In genomic region chr20:32443386-32443974, GRCh38 we compare ENCODE assay signal across 13 cellular contexts.
DNase-seq lines count a peak whose midpoint lies in the region; ATAC-seq, FAIRE-seq and TF ChIP-seq lines count a peak whose summit lies in the region.
"Had no signal": no experiment of that assay in that cellular context is flagged by ENCODE, and none has a peak within 500 bp of the region (broad histone marks: within the 10 kb centered on the region; RNA-seq: fewer than 3 reads in every experiment).

No MANE protein-coding gene starts in this region.

- H3K36me3 Mint-ChIP-seq in activated T-cell treated with anti-CD3 and anti-CD28 coated beads, Interleukin-2, amount 50 U/mL, for 72 hours (ENCODE audit: insufficient read depth in 2 of 2), result peaks cover 8 to 10% of the 10 kb centered on the region in 2 donors
- peaks cover 31% of the 10 kb centered on the region for H3K36me3 Mint-ChIP-seq in T-helper 2 cell treated with Interferon-gamma antibody and Interleukin-4, amounts not matched to agents 5 μg/mL and 100 μg/mL, for 36 hours (ENCODE audit: low read depth)

- TF ChIP-seq POLR2A in endothelial cell of umbilical vein (IDR thresholded peaks at IDR 0.05; ENCODE audit: low read depth, low read length), result peak; percentile 23

- H3K27me3 ChIP-seq in endothelial cell of umbilical vein (ENCODE audit: control insufficient read depth in 2 of 2, insufficient read depth in 2 of 2, low read length in 2 of 2) (no peaks in the 10 kb centered on the region), lower lobe of right lung (ENCODE audit: low read depth) (no peaks in the 10 kb centered on the region)
- H3K27me3 ChIP-seq: uterus had no signal

- intact Hi-C loops in endothelial cell of umbilical vein (cut with micrococcal nuclease) (loop anchor here (5.0 to 10.0 kb wide), 2 partner anchors 111 to 279 kb away; no protein-coding TSS in a partner anchor), lower lobe of right lung (cut with DNase I) (no loop called here)

- no peak overlapping the region for H3K4me2 ChIP-seq in endothelial cell of umbilical vein (ENCODE audit: insufficient read depth, low read length)

- H3K9me3 ChIP-seq in endothelial cell of umbilical vein (replicated peaks; ENCODE audit: control insufficient read depth, insufficient read depth, low read length) (no peaks in the 10 kb centered on the region), lower lobe of right lung (no peaks in the 10 kb centered on the region)
- H3K9me3 ChIP-seq: uterus had no signal

- FAIRE-seq in endothelial cell of umbilical vein (lab: Jason Lieb, UNC), result no peak
- FAIRE-seq: keratinocyte had no signal

- H4K20me1 ChIP-seq in endothelial cell of umbilical vein (replicated peaks; ENCODE audit: control insufficient read depth, extremely low read depth, insufficient read depth, low read length), result no peaks in the 10 kb centered on the region

- no peak for ATAC-seq in activated T-cell treated with anti-CD3 and anti-CD28 coated beads, Interleukin-2, amount 50 U/mL, for 72 hours (replicated peaks in 1 of 2)
- ATAC-seq in stimulated activated naive CD8-positive, alpha-beta T cell treated with anti-CD3 and anti-CD28 coated beads, Interleukin-15, amount 100 ng/mL, for 72 hours, result no peak
- no peak for ATAC-seq in lower lobe of right lung

- no peak for DNase-seq in activated T-cell treated with anti-CD3 and anti-CD28 coated beads, Interleukin-2, amount 50 U/mL, for 72 hours
- DNase-seq in activated T-cell treated with anti-CD3 and anti-CD28 coated beads for 4 hours (no peak), endothelial cell of umbilical vein (ENCODE audit: low read depth, low spot score) (no peak), NOMO-1 treated with dmso at 0.1 percent for 144 hours (lab: John Stamatoyannopoulos, UW; ENCODE audit: unreplicated experiment) (no peak), HPDE6-E6E7 (ENCODE audit: extremely low spot score) (no peak), lower lobe of right lung (no peak)
- no peak for DNase-seq in T-helper 2 cell treated with Interferon-gamma antibody and Interleukin-4, amounts not matched to agents 5 μg/mL and 100 μg/mL, for 36 hours (ENCODE audit: low spot score)
- DNase-seq in stimulated activated naive CD8-positive, alpha-beta T cell treated with anti-CD3 and anti-CD28 coated beads, Interleukin-15, amount 100 ng/mL, for 72 hours, result peak in 1 of 2 donors; percentile 8
- DNase-seq: activated CD4-positive, alpha-beta T cell treated with anti-CD3 and anti-CD28 coated beads for 1 hour; foreskin melanocyte; SHP77 treated with DMSO at 0.1 percent for 48 hours had no signal

- BruUV-seq in endothelial cell of umbilical vein (replicated peaks; lab: Mats Ljungman, UMichigan), result no TSS peak

- H3K27ac ChIP-seq in endothelial cell of umbilical vein (ENCODE audit: insufficient read depth, low read depth, low read length) (no peak overlapping the region), lower lobe of right lung (no peak overlapping the region)
- H3K27ac ChIP-seq: uterus had no signal

- H3K9me3 Mint-ChIP-seq in activated T-cell treated with anti-CD3 and anti-CD28 coated beads, Interleukin-2, amount 50 U/mL, for 72 hours, result no peaks in the 10 kb centered on the region
- no peaks in the 10 kb centered on the region for H3K9me3 Mint-ChIP-seq in T-helper 2 cell treated with Interferon-gamma antibody and Interleukin-4, amounts not matched to agents 5 μg/mL and 100 μg/mL, for 36 hours
- no peaks in the 10 kb centered on the region for H3K9me3 Mint-ChIP-seq in stimulated activated naive CD8-positive, alpha-beta T cell treated with anti-CD3 and anti-CD28 coated beads, Interleukin-15, amount 100 ng/mL, for 72 hours

- no peaks in the 10 kb centered on the region for H3K9me1 ChIP-seq in endothelial cell of umbilical vein (replicated peaks; ENCODE audit: control insufficient read depth, extremely low read depth, insufficient read depth, low read length)

- no peaks in the 10 kb centered on the region for H3K27me3 Mint-ChIP-seq in activated T-cell treated with anti-CD3 and anti-CD28 coated beads, Interleukin-2, amount 50 U/mL, for 72 hours (ENCODE audit: low read depth)
- H3K27me3 Mint-ChIP-seq in T-helper 2 cell treated with Interferon-gamma antibody and Interleukin-4, amounts not matched to agents 5 μg/mL and 100 μg/mL, for 36 hours (ENCODE audit: low read depth), result no peaks in the 10 kb centered on the region
- H3K27me3 Mint-ChIP-seq in stimulated activated naive CD8-positive, alpha-beta T cell treated with anti-CD3 and anti-CD28 coated beads, Interleukin-15, amount 100 ng/mL, for 72 hours, result no peaks in the 10 kb centered on the region

- H3K4me1 Mint-ChIP-seq in activated T-cell treated with anti-CD3 and anti-CD28 coated beads, Interleukin-2, amount 50 U/mL, for 72 hours (ENCODE audit: low read depth), result peaks cover 18% of the 10 kb centered on the region
- H3K4me1 Mint-ChIP-seq in T-helper 2 cell treated with Interferon-gamma antibody and Interleukin-4, amounts not matched to agents 5 μg/mL and 100 μg/mL, for 36 hours (ENCODE audit: low read depth), result peaks cover 12% of the 10 kb centered on the region
- H3K4me1 Mint-ChIP-seq in stimulated activated naive CD8-positive, alpha-beta T cell treated with anti-CD3 and anti-CD28 coated beads, Interleukin-15, amount 100 ng/mL, for 72 hours, result peaks cover 66% of the 10 kb centered on the region

- H3K4me3 Mint-ChIP-seq in activated T-cell treated with anti-CD3 and anti-CD28 coated beads, Interleukin-2, amount 50 U/mL, for 72 hours, result no peak overlapping the region
- H3K4me3 Mint-ChIP-seq in T-helper 2 cell treated with Interferon-gamma antibody and Interleukin-4, amounts not matched to agents 5 μg/mL and 100 μg/mL, for 36 hours, result no peak overlapping the region
- H3K4me3 Mint-ChIP-seq in stimulated activated naive CD8-positive, alpha-beta T cell treated with anti-CD3 and anti-CD28 coated beads, Interleukin-15, amount 100 ng/mL, for 72 hours, result no peak overlapping the region

- TF ChIP-seq CTCF in endothelial cell of umbilical vein (IDR thresholded peaks at IDR 0.05; ENCODE audit: extremely low read depth in 1 of 2, insufficient read depth in 1 of 2, low read depth in 1 of 2, low read length in 2 of 2) (no peak), lower lobe of right lung (IDR thresholded peaks at IDR 0.05) (no peak)

- dilution Hi-C loops in endothelial cell of umbilical vein (cut with MboI; ENCODE audit: extremely low pct_ligation_motif_present, low sequenced_read_pairs), result no loop called here

- H3K79me2 ChIP-seq in endothelial cell of umbilical vein (ENCODE audit: control insufficient read depth, insufficient read depth, low read length), result peaks cover 5% of the 10 kb centered on the region

- H2AFZ ChIP-seq in endothelial cell of umbilical vein (ENCODE audit: low read depth, low read length), result no peak overlapping the region

- POLR2A ChIA-PET in endothelial cell of umbilical vein (lab: Charles Lee), result no interaction called here

- H3K9ac ChIP-seq in endothelial cell of umbilical vein (replicated peaks; ENCODE audit: extremely low read depth, insufficient read depth, low read length), result no peak overlapping the region

- H3K4me3 ChIP-seq in endothelial cell of umbilical vein (replicated peaks in 1 of 3; ENCODE audit: insufficient read depth in 1 of 3, low read depth in 1 of 3, low read length in 3 of 3) (no peak overlapping the region), lower lobe of right lung (no peak overlapping the region)
- H3K4me3 ChIP-seq: uterus had no signal

- peaks cover 14% of the 10 kb centered on the region for H3K4me1 ChIP-seq in endothelial cell of umbilical vein (ENCODE audit: control insufficient read depth, extremely low read depth, insufficient read depth, low read length)
- H3K4me1 ChIP-seq in lower lobe of right lung, result peaks cover 12% of the 10 kb centered on the region
- H3K4me1 ChIP-seq: uterus had no signal

- H3K36me3 ChIP-seq in endothelial cell of umbilical vein (ENCODE audit: control insufficient read depth in 2 of 2, extremely low read depth in 1 of 2, insufficient read depth in 2 of 2, low read length in 2 of 2), result peaks cover 22 to 46% of the 10 kb centered on the region in 2 experiments
- peaks cover 97% of the 10 kb centered on the region for H3K36me3 ChIP-seq in lower lobe of right lung
- H3K36me3 ChIP-seq: uterus had no signal

- CTCF ChIA-PET in endothelial cell of umbilical vein (lab: Charles Lee), result interaction anchor here (0.9 to 1.3 kb wide), 5 partner anchors 11 to 107 kb away, joined by 3 to 5 read pairs (median 3); no protein-coding TSS in a partner anchor

- peak overlapping the region; percentile 69 for H3K27ac Mint-ChIP-seq in activated T-cell treated with anti-CD3 and anti-CD28 coated beads, Interleukin-2, amount 50 U/mL, for 72 hours
- H3K27ac Mint-ChIP-seq in T-helper 2 cell treated with Interferon-gamma antibody and Interleukin-4, amounts not matched to agents 5 μg/mL and 100 μg/mL, for 36 hours, result peak overlapping the region; percentile 7
- H3K27ac Mint-ChIP-seq in stimulated activated naive CD8-positive, alpha-beta T cell treated with anti-CD3 and anti-CD28 coated beads, Interleukin-15, amount 100 ng/mL, for 72 hours, result peak overlapping the region; percentile 8 to 52

TF ChIP-seq in endothelial cell of umbilical vein, 7 proteins besides CTCF, POLR2A, EP300 and RAD21:
- TF ChIP-seq POLR2AphosphoS5 (IDR thresholded peaks at IDR 0.05; ENCODE audit: insufficient read depth, low read depth, low read length) (peak; percentile 57), GATA2 (IDR thresholded peaks at IDR 0.05; ENCODE audit: insufficient read depth, insufficient read length, low read depth, low read length) (no peak)

Comparison
In these comparisons a context has a peak if more than half of its experiments do, and no peak if none do; other contexts are left out.
1. H3K27ac Mint-ChIP-seq: peak in every context shown above with its lines; median percentile 69 in activated T-cell treated with anti-CD3 and anti-CD28 coated beads, Interleukin-2, amount 50 U/mL, for 72 hours; 30 in stimulated activated naive CD8-positive, alpha-beta T cell treated with anti-CD3 and anti-CD28 coated beads, Interleukin-15, amount 100 ng/mL, for 72 hours; 7 in T-helper 2 cell treated with Interferon-gamma antibody and Interleukin-4, amounts not matched to agents 5 μg/mL and 100 μg/mL, for 36 hours.